ENCODE assay signal across 1 cellular context in the genomic region with DNA sequence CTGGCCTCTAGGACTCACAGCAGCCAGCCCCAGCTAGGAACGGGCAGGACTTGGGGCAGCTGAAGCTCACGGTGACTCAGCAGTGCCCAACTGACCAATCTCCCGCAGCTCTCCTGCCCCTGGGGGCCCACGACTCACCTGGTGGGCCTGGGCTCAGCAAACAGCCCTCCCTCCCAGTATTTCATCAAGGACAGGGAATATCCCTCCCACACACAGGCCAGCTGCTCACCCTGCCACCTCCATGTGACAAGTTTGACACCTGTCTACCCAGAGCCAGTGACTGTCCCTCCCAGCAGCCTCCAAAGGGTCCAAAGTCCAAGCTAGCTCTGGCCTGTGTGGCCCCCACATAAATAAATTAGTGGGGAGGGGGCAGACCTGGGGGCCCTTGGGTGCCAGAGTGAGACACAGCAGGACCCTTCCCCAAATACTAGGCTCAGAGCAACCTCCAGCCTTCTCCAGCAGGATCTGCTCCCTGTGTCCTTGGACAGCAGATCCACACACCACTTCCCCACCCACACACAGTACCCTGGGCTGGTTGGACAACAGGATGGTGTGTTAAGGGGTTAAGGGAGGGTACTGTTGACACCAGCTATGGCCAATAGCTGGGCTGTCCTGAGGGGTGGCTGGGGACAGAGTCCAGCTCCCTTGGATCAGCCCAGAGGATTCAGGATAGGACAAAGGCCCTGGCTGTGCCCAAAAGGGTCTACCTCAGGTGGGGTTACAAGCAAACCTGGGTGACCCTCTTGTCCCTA.
TF ChIP-seq lines count a peak whose summit lies in the region.

No MANE protein-coding gene starts in this region.

TF ChIP-seq in HepG2, 621 proteins besides CTCF, POLR2A, EP300 and RAD21 (continued from another document and continues in another):
- peak; percentile 93 for TF ChIP-seq ZGPAT (CRISPR knock-in tag; IDR thresholded peaks at IDR 0.05)
- peak; percentile 67; the same call in 1 of the 2 replicates for TF ChIP-seq ZBED4 (CRISPR knock-in tag; IDR thresholded peaks at IDR 0.05; ENCODE audit: borderline replicate concordance)
- TF ChIP-seq ZNF703 (CRISPR knock-in tag; IDR thresholded peaks at IDR 0.05; ENCODE audit: borderline replicate concordance): peak; percentile 94; the same call in 1 of the 2 replicates
- TF ChIP-seq IRF2 (CRISPR knock-in tag; IDR thresholded peaks at IDR 0.05): peak; percentile 82; the same call in 1 of the 2 replicates
- TF ChIP-seq, protein P1, sequence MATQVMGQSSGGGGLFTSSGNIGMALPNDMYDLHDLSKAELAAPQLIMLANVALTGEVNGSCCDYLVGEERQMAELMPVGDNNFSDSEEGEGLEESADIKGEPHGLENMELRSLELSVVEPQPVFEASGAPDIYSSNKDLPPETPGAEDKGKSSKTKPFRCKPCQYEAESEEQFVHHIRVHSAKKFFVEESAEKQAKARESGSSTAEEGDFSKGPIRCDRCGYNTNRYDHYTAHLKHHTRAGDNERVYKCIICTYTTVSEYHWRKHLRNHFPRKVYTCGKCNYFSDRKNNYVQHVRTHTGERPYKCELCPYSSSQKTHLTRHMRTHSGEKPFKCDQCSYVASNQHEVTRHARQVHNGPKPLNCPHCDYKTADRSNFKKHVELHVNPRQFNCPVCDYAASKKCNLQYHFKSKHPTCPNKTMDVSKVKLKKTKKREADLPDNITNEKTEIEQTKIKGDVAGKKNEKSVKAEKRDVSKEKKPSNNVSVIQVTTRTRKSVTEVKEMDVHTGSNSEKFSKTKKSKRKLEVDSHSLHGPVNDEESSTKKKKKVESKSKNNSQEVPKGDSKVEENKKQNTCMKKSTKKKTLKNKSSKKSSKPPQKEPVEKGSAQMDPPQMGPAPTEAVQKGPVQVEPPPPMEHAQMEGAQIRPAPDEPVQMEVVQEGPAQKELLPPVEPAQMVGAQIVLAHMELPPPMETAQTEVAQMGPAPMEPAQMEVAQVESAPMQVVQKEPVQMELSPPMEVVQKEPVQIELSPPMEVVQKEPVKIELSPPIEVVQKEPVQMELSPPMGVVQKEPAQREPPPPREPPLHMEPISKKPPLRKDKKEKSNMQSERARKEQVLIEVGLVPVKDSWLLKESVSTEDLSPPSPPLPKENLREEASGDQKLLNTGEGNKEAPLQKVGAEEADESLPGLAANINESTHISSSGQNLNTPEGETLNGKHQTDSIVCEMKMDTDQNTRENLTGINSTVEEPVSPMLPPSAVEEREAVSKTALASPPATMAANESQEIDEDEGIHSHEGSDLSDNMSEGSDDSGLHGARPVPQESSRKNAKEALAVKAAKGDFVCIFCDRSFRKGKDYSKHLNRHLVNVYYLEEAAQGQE (IDR thresholded peaks at IDR 0.05; ENCODE audit: borderline replicate concordance in 1 of 2, low read depth in 1 of 2, low read length in 2 of 2): peak in 1 of 2 experiments; percentile 48; a peak in 1 of 4 replicates
- TF ChIP-seq ATF1 (CRISPR knock-in tag; IDR thresholded peaks at IDR 0.05): no peak; the same call in 1 of the 2 replicates
- peak; percentile 75; the same call in 1 of the 2 replicates for TF ChIP-seq NR1H2 (CRISPR knock-in tag; IDR thresholded peaks at IDR 0.05; ENCODE audit: borderline replicate concordance, low read depth)
- peak; percentile 91 for TF ChIP-seq ZNF761 (CRISPR knock-in tag; conservative IDR thresholded peaks at IDR 0.05)
- TF ChIP-seq ZFP36 (IDR thresholded peaks at IDR 0.05; ENCODE audit: borderline replicate concordance, low read depth, low read length, partially characterized antibody): no peak
- TF ChIP-seq SRSF1 (optimal IDR thresholded peaks at IDR 0.05; ENCODE audit: low read depth, low read length): peak; percentile 67
- peak; percentile 80 for TF ChIP-seq JUND (CRISPR knock-in tag; IDR thresholded peaks at IDR 0.05)
- no peak; the same call in none of the 2 replicates for TF ChIP-seq ZSCAN29 (CRISPR knock-in tag; conservative IDR thresholded peaks at IDR 0.05)
- TF ChIP-seq ZKSCAN5 (CRISPR knock-in tag; IDR thresholded peaks at IDR 0.05): no peak
- peak; percentile 87 for TF ChIP-seq MED1 (CRISPR knock-in tag; IDR thresholded peaks at IDR 0.05)
- TF ChIP-seq YEATS4 (CRISPR knock-in tag; IDR thresholded peaks at IDR 0.05; ENCODE audit: borderline replicate concordance): peak; percentile 83; the same call in 1 of the 2 replicates
- peak; percentile 55; the same call in 1 of the 2 replicates for TF ChIP-seq NRL (CRISPR knock-in tag; IDR thresholded peaks at IDR 0.05; ENCODE audit: borderline replicate concordance)
- TF ChIP-seq ZNF777 (CRISPR knock-in tag; IDR thresholded peaks at IDR 0.05): peak; percentile 28; the same call in 1 of the 2 replicates
- TF ChIP-seq PPARG (CRISPR knock-in tag; conservative IDR thresholded peaks at IDR 0.05): peak; percentile 63; the same call in 1 of the 2 replicates
- TF ChIP-seq ARNTL (CRISPR knock-in tag; IDR thresholded peaks at IDR 0.05): peak; percentile 96
- TF ChIP-seq ISX (CRISPR knock-in tag; conservative IDR thresholded peaks at IDR 0.05): no peak
- TF ChIP-seq ZNF225 (CRISPR knock-in tag; IDR thresholded peaks at IDR 0.05): no peak
- TF ChIP-seq SKIL (CRISPR knock-in tag; IDR thresholded peaks at IDR 0.05; ENCODE audit: borderline replicate concordance): peak; percentile 82; the same call in 1 of the 2 replicates
- no peak for TF ChIP-seq ZNF766 (CRISPR knock-in tag; IDR thresholded peaks at IDR 0.05; ENCODE audit: borderline replicate concordance)
- TF ChIP-seq, protein P2, sequence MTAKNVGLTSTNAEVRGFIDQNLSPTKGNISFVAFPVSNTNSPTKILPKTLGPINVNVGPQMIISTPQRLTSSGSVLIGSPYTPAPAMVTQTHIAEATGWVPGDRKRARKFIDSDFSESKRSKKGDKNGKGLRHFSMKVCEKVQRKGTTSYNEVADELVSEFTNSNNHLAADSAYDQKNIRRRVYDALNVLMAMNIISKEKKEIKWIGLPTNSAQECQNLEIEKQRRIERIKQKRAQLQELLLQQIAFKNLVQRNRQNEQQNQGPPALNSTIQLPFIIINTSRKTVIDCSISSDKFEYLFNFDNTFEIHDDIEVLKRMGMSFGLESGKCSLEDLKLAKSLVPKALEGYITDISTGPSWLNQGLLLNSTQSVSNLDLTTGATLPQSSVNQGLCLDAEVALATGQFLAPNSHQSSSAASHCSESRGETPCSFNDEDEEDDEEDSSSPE (CRISPR knock-in tag; IDR thresholded peaks at IDR 0.05): peak; percentile 72; the same call in 1 of the 2 replicates
- peak; percentile 84 for TF ChIP-seq POLR2AphosphoS5 (IDR thresholded peaks at IDR 0.05; ENCODE audit: low read depth, low read length)
- no peak for TF ChIP-seq ZFP41 (CRISPR knock-in tag; IDR thresholded peaks at IDR 0.05; ENCODE audit: borderline replicate concordance)
- TF ChIP-seq ZNF746 (CRISPR knock-in tag; IDR thresholded peaks at IDR 0.05): peak; percentile 97
- TF ChIP-seq SRY (CRISPR knock-in tag; IDR thresholded peaks at IDR 0.05): peak; percentile 55
- no peak for TF ChIP-seq ZNF7 (CRISPR knock-in tag; IDR thresholded peaks at IDR 0.05)
- TF ChIP-seq ZFP36L1 (CRISPR knock-in tag; IDR thresholded peaks at IDR 0.05): peak; percentile 95
- no peak for TF ChIP-seq ZNF282 (IDR thresholded peaks at IDR 0.05; ENCODE audit: partially characterized antibody)
- TF ChIP-seq ZNF224 (CRISPR knock-in tag; IDR thresholded peaks at IDR 0.05): peak; percentile 1; the same call in 1 of the 2 replicates
- TF ChIP-seq, protein P3, sequence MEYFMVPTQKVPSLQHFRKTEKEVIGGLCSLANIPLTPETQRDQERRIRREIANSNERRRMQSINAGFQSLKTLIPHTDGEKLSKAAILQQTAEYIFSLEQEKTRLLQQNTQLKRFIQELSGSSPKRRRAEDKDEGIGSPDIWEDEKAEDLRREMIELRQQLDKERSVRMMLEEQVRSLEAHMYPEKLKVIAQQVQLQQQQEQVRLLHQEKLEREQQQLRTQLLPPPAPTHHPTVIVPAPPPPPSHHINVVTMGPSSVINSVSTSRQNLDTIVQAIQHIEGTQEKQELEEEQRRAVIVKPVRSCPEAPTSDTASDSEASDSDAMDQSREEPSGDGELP (IDR thresholded peaks at IDR 0.05; ENCODE audit: borderline replicate concordance, low read depth): peak; percentile 97
- no peak for TF ChIP-seq FUBP1 (CRISPR knock-in tag; IDR thresholded peaks at IDR 0.05; ENCODE audit: borderline replicate concordance)
- TF ChIP-seq ZNF616 (CRISPR knock-in tag; IDR thresholded peaks at IDR 0.05; ENCODE audit: low read depth): no peak
- no peak for TF ChIP-seq NKX3-1 (CRISPR knock-in tag; IDR thresholded peaks at IDR 0.05)
- TF ChIP-seq TEAD3 (CRISPR knock-in tag; optimal IDR thresholded peaks at IDR 0.05; ENCODE audit: borderline replicate concordance): peak; percentile 17
- TF ChIP-seq KMT2A (CRISPR knock-in tag; IDR thresholded peaks at IDR 0.05): no peak
- TF ChIP-seq RNF2 (conservative IDR thresholded peaks at IDR 0.05; ENCODE audit: low read depth): peak; percentile 68; the same call in 1 of the 2 replicates
- no peak for TF ChIP-seq CHCHD3 (CRISPR knock-in tag; IDR thresholded peaks at IDR 0.05)
